ENCODE assay signal across 8 cellular contexts in genomic region chr6:42978793-42979522, GRCh38. TPM values are rescaled to one million over a fixed set of nuclear protein-coding genes. Genes with fewer than 3 reads are reported as not detected.
A peak's percentile ranks its signal among the peaks of the same experiment; 100 is the strongest.
DNase-seq lines count a peak whose midpoint lies in the region; ATAC-seq and FAIRE-seq lines count a peak whose summit lies in the region.

A gene with protein sequence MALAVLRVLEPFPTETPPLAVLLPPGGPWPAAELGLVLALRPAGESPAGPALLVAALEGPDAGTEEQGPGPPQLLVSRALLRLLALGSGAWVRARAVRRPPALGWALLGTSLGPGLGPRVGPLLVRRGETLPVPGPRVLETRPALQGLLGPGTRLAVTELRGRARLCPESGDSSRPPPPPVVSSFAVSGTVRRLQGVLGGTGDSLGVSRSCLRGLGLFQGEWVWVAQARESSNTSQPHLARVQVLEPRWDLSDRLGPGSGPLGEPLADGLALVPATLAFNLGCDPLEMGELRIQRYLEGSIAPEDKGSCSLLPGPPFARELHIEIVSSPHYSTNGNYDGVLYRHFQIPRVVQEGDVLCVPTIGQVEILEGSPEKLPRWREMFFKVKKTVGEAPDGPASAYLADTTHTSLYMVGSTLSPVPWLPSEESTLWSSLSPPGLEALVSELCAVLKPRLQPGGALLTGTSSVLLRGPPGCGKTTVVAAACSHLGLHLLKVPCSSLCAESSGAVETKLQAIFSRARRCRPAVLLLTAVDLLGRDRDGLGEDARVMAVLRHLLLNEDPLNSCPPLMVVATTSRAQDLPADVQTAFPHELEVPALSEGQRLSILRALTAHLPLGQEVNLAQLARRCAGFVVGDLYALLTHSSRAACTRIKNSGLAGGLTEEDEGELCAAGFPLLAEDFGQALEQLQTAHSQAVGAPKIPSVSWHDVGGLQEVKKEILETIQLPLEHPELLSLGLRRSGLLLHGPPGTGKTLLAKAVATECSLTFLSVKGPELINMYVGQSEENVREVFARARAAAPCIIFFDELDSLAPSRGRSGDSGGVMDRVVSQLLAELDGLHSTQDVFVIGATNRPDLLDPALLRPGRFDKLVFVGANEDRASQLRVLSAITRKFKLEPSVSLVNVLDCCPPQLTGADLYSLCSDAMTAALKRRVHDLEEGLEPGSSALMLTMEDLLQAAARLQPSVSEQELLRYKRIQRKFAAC (minus strand): TSS chr6:42979181. CDS start chr6:42979150, 31 bp downstream.

- H3K9ac ChIP-seq in GM23248 = peak within 1 kb of the TSS; percentile 93
- H3K9ac ChIP-seq in Karpas-422 (ENCODE audit: low read length) = peak within 1 kb of the TSS; percentile 94

- H3K36me3 ChIP-seq in GM23248 (ENCODE audit: low read depth) (no peaks in the 10 kb centered on the region; the same call in 1 of the 2 replicates), Karpas-422 (ENCODE audit: insufficient read depth, low read length) (peaks cover 6% of the 10 kb centered on the region; the same call in 1 of the 2 replicates)

- peak; percentile 70 for DNase-seq in DMS53 treated with DMSO at 0.1 percent for 48 hours (lab: John Stamatoyannopoulos, UW; ENCODE audit: unreplicated experiment)
- peak; percentile 94 for DNase-seq in GM23248
- peak; percentile 99 for DNase-seq in Karpas-422
- peak; percentile 70 for DNase-seq in RCC 7860 (ENCODE audit: low spot score)
- DNase-seq in activated T-helper 1 cell treated with Interleukin-2 at 50 U/mL for 16 hours (ENCODE audit: low read depth) = peak; percentile 91
- peak; percentile 80 for DNase-seq in fibroblast of gingiva (ENCODE audit: low read depth)
- peak; percentile 89 for DNase-seq in naive B cell
- peak; percentile 90 for DNase-seq in stimulated activated naive B cell treated with anti-CD40 and anti-IgM and Interleukin-4, amounts not matched to agents 10 μg/mL and 1 μg/mL and 100 μg/mL, for 72 hours

- no peaks in the 10 kb centered on the region for H3K9me3 ChIP-seq in GM23248 (ENCODE audit: low read depth)
- no peaks in the 10 kb centered on the region for H3K9me3 ChIP-seq in Karpas-422 (ENCODE audit: low read length)

- peak; percentile 97 for ATAC-seq in naive B cell (ENCODE audit: low read depth in 2 of 2)
- ATAC-seq in stimulated activated naive B cell treated with anti-CD40 and anti-IgM and Interleukin-4, amounts not matched to agents 10 μg/mL and 1 μg/mL and 100 μg/mL, for 72 hours (replicated peaks) = peak; percentile 95 to 97

- no peaks in the 10 kb centered on the region for H3K9me3 Mint-ChIP-seq in naive B cell
- no peaks in the 10 kb centered on the region for H3K9me3 Mint-ChIP-seq in stimulated activated naive B cell treated with anti-CD40 and anti-IgM and Interleukin-4, amounts not matched to agents 10 μg/mL and 1 μg/mL and 100 μg/mL, for 72 hours

- H3K79me2 ChIP-seq in GM23248 (ENCODE audit: insufficient read depth) (peaks cover 42% of the 10 kb centered on the region), Karpas-422 (ENCODE audit: low read length) (peaks cover 32% of the 10 kb centered on the region)

- H3K4me3 ChIP-seq in GM23248 = peak within 1 kb of the TSS; percentile 81
- H3K4me3 ChIP-seq in Karpas-422 (ENCODE audit: low read length) = peak within 1 kb of the TSS; percentile 93

- H3K27ac ChIP-seq in GM23248 = peak within 1 kb of the TSS; percentile 83
- peak within 1 kb of the TSS; percentile 78 for H3K27ac ChIP-seq in Karpas-422 (ENCODE audit: low read length)

- peak within 1 kb of the TSS; percentile 78 to 99 (median 97) for H3K27ac Mint-ChIP-seq in naive B cell
- peak within 1 kb of the TSS; percentile 97 for H3K27ac Mint-ChIP-seq in stimulated activated naive B cell treated with anti-CD40 and anti-IgM and Interleukin-4, amounts not matched to agents 10 μg/mL and 1 μg/mL and 100 μg/mL, for 72 hours

- no peaks in the 10 kb centered on the region for H3K9me2 ChIP-seq in GM23248 (ENCODE audit: insufficient read depth)
- no peaks in the 10 kb centered on the region for H3K9me2 ChIP-seq in Karpas-422 (replicated peaks; ENCODE audit: insufficient read depth, low read length)

- H3K4me1 ChIP-seq in GM23248 (ENCODE audit: insufficient read depth) = peaks cover 21% of the 10 kb centered on the region; the same call in 1 of the 2 replicates
- peaks cover 40% of the 10 kb centered on the region for H3K4me1 ChIP-seq in Karpas-422 (ENCODE audit: low read length)

- peak within 1 kb of the TSS; percentile 84 to 99 (median 98) for H3K4me3 Mint-ChIP-seq in naive B cell
- peak within 1 kb of the TSS; percentile 88 to 94 for H3K4me3 Mint-ChIP-seq in stimulated activated naive B cell treated with anti-CD40 and anti-IgM and Interleukin-4, amounts not matched to agents 10 μg/mL and 1 μg/mL and 100 μg/mL, for 72 hours

- in situ Hi-C loops in GM23248 (cut with MboI) = no loop called here

- peak; percentile 7 for FAIRE-seq in RCC 7860 (lab: Jason Lieb, UNC)

- H3K4me2 ChIP-seq in GM23248 (ENCODE audit: unreplicated experiment) (peak within 1 kb of the TSS; percentile 78), Karpas-422 (ENCODE audit: low read depth, low read length, poor library complexity, severe bottlenecking) (peak within 1 kb of the TSS; percentile 93)

- H3K36me3 Mint-ChIP-seq in naive B cell = no peaks in the 10 kb centered on the region
- peaks cover 19 to 20% of the 10 kb centered on the region in 2 donors for H3K36me3 Mint-ChIP-seq in stimulated activated naive B cell treated with anti-CD40 and anti-IgM and Interleukin-4, amounts not matched to agents 10 μg/mL and 1 μg/mL and 100 μg/mL, for 72 hours

- H2AFZ ChIP-seq in GM23248 = peak within 1 kb of the TSS; percentile 85
- H2AFZ ChIP-seq in Karpas-422 (ENCODE audit: low read length) = peak within 1 kb of the TSS; percentile 46

- no peaks in the 10 kb centered on the region for H3K27me3 Mint-ChIP-seq in naive B cell
- no peaks in the 10 kb centered on the region for H3K27me3 Mint-ChIP-seq in stimulated activated naive B cell treated with anti-CD40 and anti-IgM and Interleukin-4, amounts not matched to agents 10 μg/mL and 1 μg/mL and 100 μg/mL, for 72 hours

- H4K20me1 ChIP-seq in GM23248 (ENCODE audit: insufficient read depth) (no peaks in the 10 kb centered on the region; the same call in 1 of the 2 replicates), Karpas-422 (ENCODE audit: insufficient read depth, low read depth, low read length) (no peaks in the 10 kb centered on the region)

- H3K27me3 ChIP-seq in GM23248 (replicated peaks; ENCODE audit: insufficient read depth) (no peaks in the 10 kb centered on the region), Karpas-422 (ENCODE audit: low read length) (no peaks in the 10 kb centered on the region)

- WGBS in GM23248 (ENCODE audit: low coverage in 1 of 2, low lambda C conversion rate in 2 of 2, missing lambda C conversion rate in 2 of 2), 2 experiments = 1% methylated on average over 45 to 50 of the region's 63 CpGs

- peaks cover 28 to 46% (median 30%) of the 10 kb centered on the region in 3 donors for H3K4me1 Mint-ChIP-seq in naive B cell
- H3K4me1 Mint-ChIP-seq in stimulated activated naive B cell treated with anti-CD40 and anti-IgM and Interleukin-4, amounts not matched to agents 10 μg/mL and 1 μg/mL and 100 μg/mL, for 72 hours = peaks cover 16 to 50% of the 10 kb centered on the region in 2 donors

- peaks cover 33% of the 10 kb centered on the region for H3F3A ChIP-seq in GM23248 (ENCODE audit: insufficient read depth)

RNA-seq across cellular contexts. Expression of the gene that starts here (rescaled TPM):
- total RNA-seq in GM23248 (2014; rRNA removed; shearing (Covaris generic)) = 44.2 and 51.1 TPM in 2 replicates
- polyA plus RNA-seq in GM23248 (2016; fragmentation: Nextera tagmentation; extraction: Ambion mirVana) = 12.5 and 12.7 TPM in 2 replicates
- total RNA-seq in Karpas-422 (2014; rRNA removed; shearing (Covaris generic); ENCODE audit: low replicate concordance) = 16.7 and 34.2 TPM in 2 replicates
- polyA plus RNA-seq in naive B cell (ENCODE audit: low read depth in 6 of 6) = 10 to 100 TPM; 10.6 to 23.5 (median 15.7) TPM

Comparison
In these comparisons a context has a peak if more than half of its experiments do, and no peak if none do; other contexts are left out.
1. Peak in every context shown above with its lines: DNase-seq, ATAC-seq, H3K4me3 ChIP-seq and H3K27ac ChIP-seq.